Comparison of ENCODE assay signal across 1 cellular context in genomic region chr6:99568103-99568933, GRCh38.
TF ChIP-seq lines count a peak whose summit lies in the region.

Gene CCNC, minus strand, starts transcription at chr6:99568660. Its CDS starts 133 bp downstream, at chr6:99568527.

TF ChIP-seq in HepG2, 621 proteins besides CTCF, POLR2A, EP300 and RAD21 (continued from another document and continues in another):
- no peak for TF ChIP-seq ZNF292 (CRISPR knock-in tag; IDR thresholded peaks at IDR 0.05; ENCODE audit: borderline replicate concordance, low read depth)
- TF ChIP-seq ZBTB39 (CRISPR knock-in tag; IDR thresholded peaks at IDR 0.05) = no peak
- TF ChIP-seq ZKSCAN5 (CRISPR knock-in tag; IDR thresholded peaks at IDR 0.05) = no peak; the same call in 1 of the 2 replicates
- peak; percentile 85; the same call in 1 of the 2 replicates for TF ChIP-seq ZNF616 (CRISPR knock-in tag; IDR thresholded peaks at IDR 0.05; ENCODE audit: low read depth)
- TF ChIP-seq TAF1 (CRISPR knock-in tag; IDR thresholded peaks at IDR 0.05) = peak; percentile 99
- TF ChIP-seq ZNF460 (CRISPR knock-in tag; IDR thresholded peaks at IDR 0.05; ENCODE audit: borderline replicate concordance) = peak; percentile 41; the same call in 1 of the 2 replicates
- TF ChIP-seq ZNF775 (CRISPR knock-in tag; IDR thresholded peaks at IDR 0.05; ENCODE audit: borderline replicate concordance) = no peak
- TF ChIP-seq AKNA (CRISPR knock-in tag; IDR thresholded peaks at IDR 0.05; ENCODE audit: borderline replicate concordance) = no peak
- TF ChIP-seq ATRX (CRISPR knock-in tag; IDR thresholded peaks at IDR 0.05; ENCODE audit: borderline replicate concordance) = no peak
- TF ChIP-seq, protein P1, sequence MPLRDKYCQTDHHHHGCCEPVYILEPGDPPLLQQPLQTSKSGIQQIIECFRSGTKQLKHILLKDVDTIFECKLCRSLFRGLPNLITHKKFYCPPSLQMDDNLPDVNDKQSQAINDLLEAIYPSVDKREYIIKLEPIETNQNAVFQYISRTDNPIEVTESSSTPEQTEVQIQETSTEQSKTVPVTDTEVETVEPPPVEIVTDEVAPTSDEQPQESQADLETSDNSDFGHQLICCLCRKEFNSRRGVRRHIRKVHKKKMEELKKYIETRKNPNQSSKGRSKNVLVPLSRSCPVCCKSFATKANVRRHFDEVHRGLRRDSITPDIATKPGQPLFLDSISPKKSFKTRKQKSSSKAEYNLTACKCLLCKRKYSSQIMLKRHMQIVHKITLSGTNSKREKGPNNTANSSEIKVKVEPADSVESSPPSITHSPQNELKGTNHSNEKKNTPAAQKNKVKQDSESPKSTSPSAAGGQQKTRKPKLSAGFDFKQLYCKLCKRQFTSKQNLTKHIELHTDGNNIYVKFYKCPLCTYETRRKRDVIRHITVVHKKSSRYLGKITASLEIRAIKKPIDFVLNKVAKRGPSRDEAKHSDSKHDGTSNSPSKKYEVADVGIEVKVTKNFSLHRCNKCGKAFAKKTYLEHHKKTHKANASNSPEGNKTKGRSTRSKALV (CRISPR knock-in tag; IDR thresholded peaks at IDR 0.05) = peak; percentile 88; the same call in 1 of the 2 replicates
- peak; percentile 91 for TF ChIP-seq ARID4A (CRISPR knock-in tag; IDR thresholded peaks at IDR 0.05; ENCODE audit: borderline replicate concordance)
- TF ChIP-seq THAP7 (CRISPR knock-in tag; IDR thresholded peaks at IDR 0.05) = no peak
- TF ChIP-seq ZFP91 (CRISPR knock-in tag; IDR thresholded peaks at IDR 0.05; ENCODE audit: borderline replicate concordance) = peak; percentile 95
- peak; percentile 87 for TF ChIP-seq KAT7 (CRISPR knock-in tag; IDR thresholded peaks at IDR 0.05; ENCODE audit: borderline replicate concordance)
- peak; percentile 91 for TF ChIP-seq PHF20 (CRISPR knock-in tag; IDR thresholded peaks at IDR 0.05)
- peak; percentile 79; the same call in 1 of the 2 replicates for TF ChIP-seq XBP1 (CRISPR knock-in tag; IDR thresholded peaks at IDR 0.05)
- peak; percentile 90 for TF ChIP-seq RXRB (CRISPR knock-in tag; IDR thresholded peaks at IDR 0.05; ENCODE audit: borderline replicate concordance)
- no peak; the same call in 1 of the 2 replicates for TF ChIP-seq CREBL2 (CRISPR knock-in tag; IDR thresholded peaks at IDR 0.05; ENCODE audit: borderline replicate concordance)
- TF ChIP-seq ZC3H4 (CRISPR knock-in tag; IDR thresholded peaks at IDR 0.05; ENCODE audit: borderline replicate concordance) = peak; percentile 66; the same call in 1 of the 2 replicates
- peak; percentile 93 for TF ChIP-seq ZNF788 (CRISPR knock-in tag; IDR thresholded peaks at IDR 0.05; ENCODE audit: borderline replicate concordance)
- TF ChIP-seq ZNF296 (CRISPR knock-in tag; conservative IDR thresholded peaks at IDR 0.05) = no peak
- peak; percentile 88 for TF ChIP-seq GATAD2A (CRISPR knock-in tag; IDR thresholded peaks at IDR 0.05)
- TF ChIP-seq SSRP1 (CRISPR knock-in tag; IDR thresholded peaks at IDR 0.05) = peak; percentile 91; the same call in 1 of the 2 replicates
- TF ChIP-seq, protein P2, sequence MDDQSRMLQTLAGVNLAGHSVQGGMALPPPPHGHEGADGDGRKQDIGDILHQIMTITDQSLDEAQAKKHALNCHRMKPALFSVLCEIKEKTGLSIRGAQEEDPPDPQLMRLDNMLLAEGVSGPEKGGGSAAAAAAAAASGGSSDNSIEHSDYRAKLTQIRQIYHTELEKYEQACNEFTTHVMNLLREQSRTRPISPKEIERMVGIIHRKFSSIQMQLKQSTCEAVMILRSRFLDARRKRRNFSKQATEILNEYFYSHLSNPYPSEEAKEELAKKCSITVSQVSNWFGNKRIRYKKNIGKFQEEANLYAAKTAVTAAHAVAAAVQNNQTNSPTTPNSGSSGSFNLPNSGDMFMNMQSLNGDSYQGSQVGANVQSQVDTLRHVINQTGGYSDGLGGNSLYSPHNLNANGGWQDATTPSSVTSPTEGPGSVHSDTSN (CRISPR knock-in tag; IDR thresholded peaks at IDR 0.05; ENCODE audit: borderline replicate concordance) = no peak; the same call in 1 of the 2 replicates
- TF ChIP-seq CREB1 (IDR thresholded peaks at IDR 0.05) = no peak; the same call in 1 of the 2 replicates
- TF ChIP-seq CREB1 (CRISPR knock-in tag; IDR thresholded peaks at IDR 0.05) = peak; percentile 70
- TF ChIP-seq TGIF2 (CRISPR knock-in tag; IDR thresholded peaks at IDR 0.05) = peak; percentile 91; the same call in 1 of the 2 replicates
- TF ChIP-seq ZNF335 (CRISPR knock-in tag; IDR thresholded peaks at IDR 0.05) = peak; percentile 83
- no peak for TF ChIP-seq TAF15 (IDR thresholded peaks at IDR 0.05; ENCODE audit: low read depth, low read length, poor library complexity, severe bottlenecking)
- no peak for TF ChIP-seq ZNF557 (CRISPR knock-in tag; IDR thresholded peaks at IDR 0.05)
- TF ChIP-seq, protein P3, sequence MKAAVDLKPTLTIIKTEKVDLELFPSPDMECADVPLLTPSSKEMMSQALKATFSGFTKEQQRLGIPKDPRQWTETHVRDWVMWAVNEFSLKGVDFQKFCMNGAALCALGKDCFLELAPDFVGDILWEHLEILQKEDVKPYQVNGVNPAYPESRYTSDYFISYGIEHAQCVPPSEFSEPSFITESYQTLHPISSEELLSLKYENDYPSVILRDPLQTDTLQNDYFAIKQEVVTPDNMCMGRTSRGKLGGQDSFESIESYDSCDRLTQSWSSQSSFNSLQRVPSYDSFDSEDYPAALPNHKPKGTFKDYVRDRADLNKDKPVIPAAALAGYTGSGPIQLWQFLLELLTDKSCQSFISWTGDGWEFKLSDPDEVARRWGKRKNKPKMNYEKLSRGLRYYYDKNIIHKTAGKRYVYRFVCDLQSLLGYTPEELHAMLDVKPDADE (CRISPR knock-in tag; IDR thresholded peaks at IDR 0.05) = 0 out of 2 replicates have a peak, but pooled peaks have one; percentile 80
- TF ChIP-seq SATB2 (CRISPR knock-in tag; IDR thresholded peaks at IDR 0.05) = peak; percentile 84; the same call in 1 of the 2 replicates
- TF ChIP-seq ZNF713 (CRISPR knock-in tag; IDR thresholded peaks at IDR 0.05) = no peak
- TF ChIP-seq GTF2F1 (IDR thresholded peaks at IDR 0.05; ENCODE audit: low read length) = peak; percentile 62; the same call in 1 of the 2 replicates
- no peak for TF ChIP-seq ZNF496 (CRISPR knock-in tag; IDR thresholded peaks at IDR 0.05; ENCODE audit: insufficient replicate concordance)
- TF ChIP-seq TFDP2 (CRISPR knock-in tag; IDR thresholded peaks at IDR 0.05) = peak; percentile 71
- peak; percentile 82 for TF ChIP-seq ZMAT3 (CRISPR knock-in tag; conservative IDR thresholded peaks at IDR 0.05)
- TF ChIP-seq ZNF121 (CRISPR knock-in tag; IDR thresholded peaks at IDR 0.05) = no peak
- TF ChIP-seq NKX3-1 (CRISPR knock-in tag; IDR thresholded peaks at IDR 0.05) = peak; percentile 95
- peak; percentile 31; the same call in 1 of the 2 replicates for TF ChIP-seq ZNF33A (CRISPR knock-in tag; IDR thresholded peaks at IDR 0.05; ENCODE audit: borderline replicate concordance)
- TF ChIP-seq KDM1A (CRISPR knock-in tag; IDR thresholded peaks at IDR 0.05) = 0 out of 2 replicates have a peak, but pooled peaks have one; percentile 37
- TF ChIP-seq ZNF7 (CRISPR knock-in tag; IDR thresholded peaks at IDR 0.05) = peak; percentile 61; the same call in 1 of the 2 replicates
